ENCODE assay signal across 10 cellular contexts in the genomic region with DNA sequence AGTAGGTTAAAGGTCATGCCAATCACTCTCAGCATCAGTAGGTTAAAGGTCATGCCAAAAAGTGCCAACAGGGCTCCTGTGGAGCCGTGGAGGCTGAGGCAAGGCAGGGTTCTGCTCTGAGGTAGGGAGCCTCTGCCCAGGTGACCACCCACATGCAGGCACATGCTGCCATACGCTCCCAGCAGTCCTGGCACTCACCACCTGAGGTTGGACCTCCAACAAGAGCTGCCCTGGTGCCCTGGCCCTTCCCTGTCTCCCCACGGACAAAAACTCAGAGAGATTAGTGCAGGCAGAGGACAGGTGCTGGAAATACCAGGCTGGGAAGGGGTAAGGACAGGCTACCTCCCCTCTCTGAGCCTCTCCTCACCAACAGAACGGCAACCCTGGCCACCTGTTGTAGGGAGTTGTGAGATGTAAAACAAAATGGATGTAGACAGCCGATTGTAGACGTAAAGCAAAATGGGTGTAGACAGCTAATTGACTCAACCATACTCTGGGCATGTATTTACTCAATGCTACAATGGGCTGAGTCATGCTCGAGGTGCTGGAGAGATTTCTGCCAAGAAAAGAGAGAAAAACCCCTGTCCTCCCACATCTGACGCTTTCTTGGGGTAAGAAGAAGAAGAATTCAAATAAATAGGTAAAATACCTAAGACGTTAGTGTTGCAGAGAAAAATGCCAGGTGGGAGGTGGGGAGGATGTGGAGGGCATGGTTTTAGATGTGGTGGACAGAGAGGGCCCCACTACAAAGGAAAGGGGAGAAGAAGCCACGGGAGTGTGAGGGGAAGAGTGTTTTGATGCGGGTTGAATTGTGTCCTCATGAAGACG. TPM values are rescaled to one million over a fixed set of nuclear protein-coding genes. Genes with fewer than 3 reads are reported as not detected.
DNase-seq lines count a peak whose midpoint lies in the region; ATAC-seq and TF ChIP-seq lines count a peak whose summit lies in the region.
"Had no signal": no experiment of that assay in that cellular context is flagged by ENCODE, and none has a peak within 500 bp of the region (broad histone marks: within the 10 kb centered on the region; RNA-seq: fewer than 3 reads in every experiment).

No MANE protein-coding gene starts in this region.

- ATAC-seq in upper lobe of right lung = no peak
- no peak for ATAC-seq in GM21515 (IDR thresholded peaks at IDR 0.05; ENCODE audit: unreplicated experiment)
- ATAC-seq in HG03460 (IDR thresholded peaks at IDR 0.05; ENCODE audit: unreplicated experiment) = no peak

- TF ChIP-seq CTCF in upper lobe of right lung (IDR thresholded peaks at IDR 0.05) = no peak

- H3K27me3 Mint-ChIP-seq in activated naive CD4-positive, alpha-beta T cell treated with anti-CD3 and anti-CD28 coated beads, Interleukin-2, amount 10 ng/mL, durations not matched to agents 7 days and 5 days = peaks cover 31% of the 10 kb centered on the region

- no peak overlapping the region for H3K4me3 ChIP-seq in upper lobe of right lung
- H3K4me3 ChIP-seq: BLaER1 had no signal

- no peaks in the 10 kb centered on the region for H3K36me3 Mint-ChIP-seq in activated naive CD4-positive, alpha-beta T cell treated with anti-CD3 and anti-CD28 coated beads, Interleukin-2, amount 10 ng/mL, durations not matched to agents 7 days and 5 days

- H3K9me3 Mint-ChIP-seq in activated naive CD4-positive, alpha-beta T cell treated with anti-CD3 and anti-CD28 coated beads, Interleukin-2, amount 10 ng/mL, durations not matched to agents 7 days and 5 days = no peaks in the 10 kb centered on the region

- no peaks in the 10 kb centered on the region for H3K27me3 ChIP-seq in upper lobe of right lung
- H3K27me3 ChIP-seq: BLaER1 had no signal

- CTCF ChIA-PET in activated naive CD4-positive, alpha-beta T cell treated with anti-CD3 and anti-CD28 coated beads, Interleukin-2, amount 10 ng/mL, durations not matched to agents 7 days and 5 days (lab: Charles Lee) = no interaction called here

- H3K27ac Mint-ChIP-seq in activated naive CD4-positive, alpha-beta T cell treated with anti-CD3 and anti-CD28 coated beads, Interleukin-2, amount 10 ng/mL, durations not matched to agents 7 days and 5 days = peak overlapping the region; percentile 61

- DNase-seq in activated gamma-delta T cell treated with anti-CD3 and anti-CD28 coated beads, Interleukin-2, amount 50 U/mL, for 16 hours (ENCODE audit: low read depth) = peak; percentile 4
- DNase-seq in activated gamma-delta T cell (lab: John Stamatoyannopoulos, UW) (no peak), islet precursor cell (peak; percentile 79), upper lobe of right lung (no peak), NCI-H2171 treated with DMSO at 0.1 percent for 48 hours (lab: John Stamatoyannopoulos, UW) (no peak)
- DNase-seq in activated naive CD4-positive, alpha-beta T cell treated with anti-CD3 and anti-CD28 coated beads, Interleukin-2, amount 10 ng/mL, durations not matched to agents 7 days and 5 days = no peak
- DNase-seq: left cardiac atrium had no signal

- peaks cover 31% of the 10 kb centered on the region for H3K4me1 ChIP-seq in upper lobe of right lung

- H3K27ac ChIP-seq in upper lobe of right lung = peak overlapping the region; percentile 9
- H3K27ac ChIP-seq: BLaER1 had no signal

- H3K4me1 Mint-ChIP-seq in activated naive CD4-positive, alpha-beta T cell treated with anti-CD3 and anti-CD28 coated beads, Interleukin-2, amount 10 ng/mL, durations not matched to agents 7 days and 5 days = peaks cover 17% of the 10 kb centered on the region

- H3K36me3 ChIP-seq in upper lobe of right lung = no peaks in the 10 kb centered on the region
- H3K36me3 ChIP-seq: BLaER1 had no signal

- H3K4me3 Mint-ChIP-seq in activated naive CD4-positive, alpha-beta T cell treated with anti-CD3 and anti-CD28 coated beads, Interleukin-2, amount 10 ng/mL, durations not matched to agents 7 days and 5 days = no peak overlapping the region

- no peaks in the 10 kb centered on the region for H3K9me3 ChIP-seq in upper lobe of right lung
- H3K9me3 ChIP-seq: BLaER1 had no signal

- intact Hi-C loops in upper lobe of right lung (cut with DNase I) = no loop called here

RNA-seq across cellular contexts. Expression of a gene that starts 32.4 kb away (rescaled TPM):
- 117 TPM for total RNA-seq in upper lobe of right lung

Comparison
In these comparisons a context has a peak if more than half of its experiments do, and no peak if none do; other contexts are left out.
1. DNase-seq: peak in activated gamma-delta T cell treated with anti-CD3 and anti-CD28 coated beads, Interleukin-2, amount 50 U/mL, for 16 hours (single experiment) and islet precursor cell (single experiment); none in activated gamma-delta T cell (single experiment), activated naive CD4-positive, alpha-beta T cell treated with anti-CD3 and anti-CD28 coated beads, Interleukin-2, amount 10 ng/mL, durations not matched to agents 7 days and 5 days (single experiment), upper lobe of right lung (single experiment) and NCI-H2171 treated with DMSO at 0.1 percent for 48 hours (single experiment).